ENCODE assay signal across 8 cellular contexts in the genomic region with DNA sequence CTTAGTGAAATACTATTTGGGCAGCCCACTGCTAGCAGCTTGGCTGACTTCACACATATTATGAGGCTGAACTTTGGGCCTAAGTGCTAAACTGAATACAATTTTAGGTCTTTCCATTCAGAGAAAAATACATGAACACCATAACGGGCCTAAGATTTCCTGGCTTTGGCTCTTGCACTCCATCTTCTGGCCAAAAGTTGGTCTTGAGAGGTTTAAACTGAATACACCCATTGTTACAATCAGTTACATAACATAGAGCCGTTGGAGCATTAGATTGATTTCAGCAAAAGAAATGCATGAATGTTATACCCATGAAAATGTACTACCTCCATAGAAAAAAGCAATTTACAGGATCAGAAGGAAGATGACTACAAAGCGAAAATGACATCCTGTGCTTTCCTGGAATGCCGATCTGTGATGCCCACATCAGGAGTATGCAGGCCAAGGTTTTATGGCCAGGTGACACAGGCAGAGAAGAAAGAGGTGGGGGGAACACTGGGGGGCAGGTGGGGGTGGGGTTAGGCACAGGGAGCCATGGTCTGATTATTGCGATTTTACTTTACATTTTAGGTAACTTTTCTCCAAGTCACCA. TPM values are rescaled to one million over a fixed set of nuclear protein-coding genes. Genes with fewer than 3 reads are reported as not detected.
DNase-seq lines count a peak whose midpoint lies in the region; ATAC-seq, FAIRE-seq and TF ChIP-seq lines count a peak whose summit lies in the region.

No MANE protein-coding gene starts in this region.

- BruUV-seq in K562 (replicated peaks; lab: Mats Ljungman, UMichigan) = no TSS peak

- H4K20me1 ChIP-seq in K562 (replicated peaks; ENCODE audit: control insufficient read depth, insufficient read depth, low read length) = no peaks in the 10 kb centered on the region

- no peaks in the 10 kb centered on the region for H3K9me1 ChIP-seq in K562 (ENCODE audit: control insufficient read depth, insufficient read depth, low read length)

- no peaks in the 10 kb centered on the region for H3K4me1 ChIP-seq in K562 (replicated peaks in 1 of 2; ENCODE audit: control insufficient read depth in 2 of 2, insufficient read depth in 2 of 2, low read length in 2 of 2)
- H3K4me1 ChIP-seq in thoracic aorta (ENCODE audit: control insufficient read depth in 1 of 2, low read depth in 2 of 2) = no peaks in the 10 kb centered on the region

- DNase-seq in DMS153 treated with DMSO at 0.1 percent for 48 hours (lab: John Stamatoyannopoulos, UW; ENCODE audit: unreplicated experiment) (peak; percentile 54), HuH-7.5 (ENCODE audit: low spot score) (peak; percentile 27), OCI-M1 (lab: John Stamatoyannopoulos, UW) (peak; percentile 64), K562 (ENCODE audit: extremely low read depth in 1 of 4, low spot score in 3 of 4) (peak in 1 of 4 experiments; percentile 24), inferior parietal cortex (ENCODE audit: extremely low spot score) (peak; percentile 91), thoracic aorta (ENCODE audit: low spot score) (no peak)

- no peak overlapping the region for H3K4me2 ChIP-seq in K562 (ENCODE audit: insufficient read depth, low read length)

- H3K27ac ChIP-seq in K562 (ENCODE audit: extremely low read depth, low read depth, low read length) (no peak overlapping the region), thoracic aorta (no peak overlapping the region)

- no peak for TF ChIP-seq POLR2A in K562 (conservative IDR thresholded peaks at IDR 0.05)

- no peak for TF ChIP-seq EP300 in K562 (IDR thresholded peaks at IDR 0.05; ENCODE audit: low read length)

- TF ChIP-seq CTCF in K562 (IDR thresholded peaks at IDR 0.05 in 2 of 3, conservative IDR thresholded peaks at IDR 0.05 in 1 of 3; ENCODE audit: insufficient read depth in 2 of 3, low read depth in 1 of 3, low read length in 3 of 3) = peak; percentile 30 to 54 (median 46); a peak in 3 of 6 replicates
- TF ChIP-seq CTCF in thoracic aorta (IDR thresholded peaks at IDR 0.05) = peak; percentile 46

- no peaks in the 10 kb centered on the region for H3K9me3 ChIP-seq in K562 (replicated peaks; ENCODE audit: control insufficient read depth, insufficient read depth, low read depth, low read length)
- H3K9me3 ChIP-seq in thoracic aorta = no peaks in the 10 kb centered on the region

- H2AFZ ChIP-seq in K562 (ENCODE audit: low read depth, low read length) = no peak overlapping the region

- H3K36me3 ChIP-seq in K562 (ENCODE audit: control insufficient read depth, insufficient read depth, low read length) = no peaks in the 10 kb centered on the region
- H3K36me3 ChIP-seq in thoracic aorta = no peaks in the 10 kb centered on the region

- intact Hi-C loops in K562 (cut with micrococcal nuclease) = loop anchor here (5.0 kb wide), 1 partner anchor 491 kb away; no protein-coding TSS in a partner anchor

- CTCF ChIA-PET in K562 (lab: Yijun Ruan, JAX; ENCODE audit: low intra/inter-chr PET ratio) = no interaction called here

- peak; percentile 30 to 58; a peak in 3 of 4 replicates for TF ChIP-seq RAD21 in K562 (CRISPR knock-in tag; conservative IDR thresholded peaks at IDR 0.05 in 1 of 2, IDR thresholded peaks at IDR 0.05 in 1 of 2)

- POLR2A ChIA-PET in K562 (lab: Yijun Ruan, JAX) = no interaction called here

- ATAC-seq in K562 (peak; percentile 63; the same call in 2 of the 3 replicates), thoracic aorta (ENCODE audit: insufficient number of reproducible peaks, low FRiP score, low read depth) (no peak), HG03460 (IDR thresholded peaks at IDR 0.05; ENCODE audit: unreplicated experiment) (no peak), GM21717 (IDR thresholded peaks at IDR 0.05; ENCODE audit: unreplicated experiment) (no peak)

- in situ Hi-C loops in K562 (cut with MboI) = loop anchor here (10.0 kb wide), 1 partner anchor 488 kb away; no protein-coding TSS in a partner anchor

- no peaks in the 10 kb centered on the region for H3K79me2 ChIP-seq in K562 (ENCODE audit: control insufficient read depth, insufficient read depth, low read length)

- 8% methylated on average over 5 of the region's 5 CpGs for WGBS in K562 (ENCODE audit: insufficient coverage, low coverage, missing lambda C conversion rate)

- H3K9ac ChIP-seq in K562 (ENCODE audit: insufficient read depth in 1 of 2, low read depth in 2 of 2, low read length in 2 of 2) = no peak overlapping the region

- H3K4me3 ChIP-seq in K562 = no peak overlapping the region
- H3K4me3 ChIP-seq in thoracic aorta = no peak overlapping the region

- H3K27me3 ChIP-seq in K562 (ENCODE audit: control insufficient read depth in 2 of 2, insufficient read depth in 2 of 2, low read length in 2 of 2) (no peaks in the 10 kb centered on the region), thoracic aorta (replicated peaks; ENCODE audit: insufficient read depth) (no peaks in the 10 kb centered on the region)

- FAIRE-seq in K562 (lab: Jason Lieb, UNC) = peak; percentile 67

TF ChIP-seq in K562, 482 proteins besides CTCF, POLR2A, EP300 and RAD21:
- TF ChIP-seq SMC3 (conservative IDR thresholded peaks at IDR 0.05; ENCODE audit: insufficient read depth, low read depth, low read length) (peak; percentile 40), TCFL5 (CRISPR knock-in tag; conservative IDR thresholded peaks at IDR 0.05) (no peak), PTBP1 (IDR thresholded peaks at IDR 0.05; ENCODE audit: low read depth, low read length) (no peak)
- TF ChIP-seq, protein P1, sequence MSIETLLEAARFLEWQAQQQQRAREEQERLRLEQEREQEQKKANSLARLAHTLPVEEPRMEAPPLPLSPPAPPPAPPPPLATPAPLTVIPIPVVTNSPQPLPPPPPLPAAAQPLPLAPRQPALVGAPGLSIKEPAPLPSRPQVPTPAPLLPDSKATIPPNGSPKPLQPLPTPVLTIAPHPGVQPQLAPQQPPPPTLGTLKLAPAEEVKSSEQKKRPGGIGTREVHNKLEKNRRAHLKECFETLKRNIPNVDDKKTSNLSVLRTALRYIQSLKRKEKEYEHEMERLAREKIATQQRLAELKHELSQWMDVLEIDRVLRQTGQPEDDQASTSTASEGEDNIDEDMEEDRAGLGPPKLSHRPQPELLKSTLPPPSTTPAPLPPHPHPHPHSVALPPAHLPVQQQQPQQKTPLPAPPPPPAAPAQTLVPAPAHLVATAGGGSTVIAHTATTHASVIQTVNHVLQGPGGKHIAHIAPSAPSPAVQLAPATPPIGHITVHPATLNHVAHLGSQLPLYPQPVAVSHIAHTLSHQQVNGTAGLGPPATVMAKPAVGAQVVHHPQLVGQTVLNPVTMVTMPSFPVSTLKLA (conservative IDR thresholded peaks at IDR 0.05) = no peak

RNA-seq across cellular contexts. Expression of a gene that starts 11.1 kb away (rescaled TPM):
- not detected in 2 replicates for total RNA-seq in K562 (2011; cell fraction: chromatin; rRNA removed; ENCODE audit: low replicate concordance)
- not detected in 2 replicates for total RNA-seq in K562 (2011; cell fraction: nucleolus; rRNA removed)
- not detected in 2 replicates for total RNA-seq in K562 (2011; cell fraction: nucleoplasm; rRNA removed)
- total RNA-seq in K562 (2014; rRNA removed) (not detected in 2 replicates), K562 (2014; rRNA removed; fragmentation: Illumina TruSeq; extraction: Trizol) (not detected in 2 replicates), K562 (2015; rRNA removed; fragmentation: Illumina TruSeq; extraction: Trizol) (not detected in 2 replicates), K562 (2021) (not detected in 2 replicates), thoracic aorta (under 1 TPM; 0.35 to 0.54 TPM)
- polyA plus RNA-seq in K562 (2011; rRNA removed) (not detected in 2 replicates), K562 (2014; fragmentation: Illumina TruSeq; extraction: Trizol) (not detected in 2 replicates), K562 (2014; fragmentation: Nextera tagmentation; extraction: Ambion mirVana) (not detected), K562 (2014; rRNA removed) (not detected in 2 replicates)
- not detected in 2 replicates for polyA plus RNA-seq in K562 (2011; cell fraction: cytosol; rRNA removed)
- not detected in 2 replicates for polyA plus RNA-seq in K562 (2011; cell fraction: nucleus; rRNA removed)
- not detected in 2 replicates for polyA plus RNA-seq in K562 (2012)
- not detected in 2 replicates for polyA minus RNA-seq in K562 (2011; rRNA and poly(A)+ RNA removed)
- not detected in 2 replicates for polyA minus RNA-seq in K562 (2011; cell fraction: cytosol; rRNA and poly(A)+ RNA removed)
- polyA minus RNA-seq in K562 (2011; cell fraction: nucleus; rRNA and poly(A)+ RNA removed) = not detected in 2 replicates
